In the genomic region with DNA sequence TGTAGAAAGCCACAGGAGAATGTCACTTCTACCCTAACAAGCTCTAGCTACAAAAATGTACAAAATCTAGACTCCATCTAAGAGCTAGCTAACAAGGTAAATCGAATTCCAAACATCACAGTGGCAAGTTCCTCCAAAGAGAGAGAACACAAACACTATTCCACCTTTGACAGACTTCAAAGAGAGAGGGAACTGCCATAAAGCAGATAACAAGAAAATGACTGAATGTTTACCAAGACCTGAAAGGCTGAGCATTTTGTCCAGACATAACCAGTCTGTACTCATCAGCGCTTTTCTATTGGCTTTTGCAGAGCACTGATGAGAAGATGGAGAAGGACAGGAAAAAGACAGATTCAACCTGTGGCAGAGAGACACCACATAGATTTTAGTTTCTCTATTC, we compare ENCODE assay signal across 23 cellular contexts.
"Had no signal": no experiment of that assay in that cellular context is flagged by ENCODE, and none has a peak within 500 bp of the region (broad histone marks: within the 10 kb centered on the region; RNA-seq: fewer than 3 reads in every experiment).

No MANE protein-coding gene starts in this region.

- H3K27ac ChIP-seq: HL-60, RWPE1 had no signal

- H3K36me3 ChIP-seq: MG63 had no signal

- ATAC-seq: Panc1, PC-3 had no signal

- H3K4me2 ChIP-seq: SK-N-SH had no signal

- H3K27me3 ChIP-seq: MG63 had no signal

- H3K9ac ChIP-seq: SK-N-SH had no signal

- H3K9me3 ChIP-seq: MG63, SK-N-SH had no signal

- DNase-seq: IMR-90, Karpas-422, KG1, MG63, NCI-H1092, NCI-H1436, NCI-H187, NCI-H2029, NCI-H2081 treated with DMSO at 0.1 percent for 48 hours, NCI-H2171, NCI-H226, NCI-H446, NCI-H510A, NCI-H524 treated with DMSO at 0.1 percent for 48 hours, NCI-H69, NCI-H774, PC-3, SHP77, SK-N-SH, SW 1271 had no signal

- H3K4me3 ChIP-seq: MG63 had no signal

- H3K9me2 ChIP-seq: SK-N-SH had no signal
